In genomic region chr12:108823804-108824203, GRCh38 we compare ENCODE assay signal across 14 cellular contexts. TPM values are rescaled to one million over a fixed set of nuclear protein-coding genes. Genes with fewer than 3 reads are reported as not detected.
A peak's percentile ranks its signal among the peaks of the same experiment; 100 is the strongest.
DNase-seq lines count a peak whose midpoint lies in the region; ATAC-seq, FAIRE-seq and TF ChIP-seq lines count a peak whose summit lies in the region.
"Had no signal": no experiment of that assay in that cellular context is flagged by ENCODE, and none has a peak within 500 bp of the region (broad histone marks: within the 10 kb centered on the region; RNA-seq: fewer than 3 reads in every experiment).

No MANE protein-coding gene starts in this region.

- POLR2A ChIA-PET in activated CD8-positive, alpha-beta T cell treated with anti-CD3 and anti-CD28 coated beads for 36 hours (lab: Charles Lee): no interaction called here

- no peaks in the 10 kb centered on the region; the same call in 1 of the 2 replicates for H3K79me2 ChIP-seq in OCI-LY1 (ENCODE audit: insufficient read depth, low read length)
- H3K79me2 ChIP-seq in parathyroid adenoma: peaks cover 6% of the 10 kb centered on the region

- WGBS in esophagus muscularis mucosa: 82% methylated on average over 3 of the region's 3 CpGs

- H3K4me3 ChIP-seq in OCI-LY1 (ENCODE audit: low read depth, low read length, poor library complexity, severe bottlenecking) (no peak overlapping the region), esophagus muscularis mucosa (no peak overlapping the region), parathyroid adenoma (ENCODE audit: low read depth, low read length) (no peak overlapping the region)
- H3K4me3 ChIP-seq: Peyer's patch had no signal

- TF ChIP-seq EP300 in esophagus muscularis mucosa (IDR thresholded peaks at IDR 0.05): no peak

- no peaks in the 10 kb centered on the region for H3K9me3 Mint-ChIP-seq in activated CD8-positive, alpha-beta T cell treated with anti-CD3 and anti-CD28 coated beads for 36 hours
- H3K9me3 Mint-ChIP-seq: activated naive CD4-positive, alpha-beta T cell treated with anti-CD3 and anti-CD28 coated beads, Interleukin-2, amount 10 ng/mL, durations not matched to agents 7 days and 5 days; CD4-positive, alpha-beta memory T cell; endodermal cell had no signal

- H3K4me1 Mint-ChIP-seq in activated CD8-positive, alpha-beta T cell treated with anti-CD3 and anti-CD28 coated beads for 36 hours (ENCODE audit: low read depth): peaks cover 40% of the 10 kb centered on the region

- H2AFZ ChIP-seq in OCI-LY1 (ENCODE audit: low read length) (no peak overlapping the region), parathyroid adenoma (no peak overlapping the region)

- H3F3A ChIP-seq in OCI-LY1 (ENCODE audit: insufficient read depth, low read length): 0 out of 2 replicates have a peak, but pooled peaks cover 7% of the 10 kb centered on the region

- H3K36me3 ChIP-seq in OCI-LY1 (ENCODE audit: insufficient read depth, low read length) (peaks cover 5% of the 10 kb centered on the region; the same call in 1 of the 2 replicates), esophagus muscularis mucosa (peaks cover 4 to 41% (median 27%) of the 10 kb centered on the region in 4 donors), parathyroid adenoma (ENCODE audit: control insufficient read depth, insufficient read depth, low read length) (no peaks in the 10 kb centered on the region)

- in situ Hi-C loops in ACHN (cut with HindIII; ENCODE audit: low pct_ligation_motif_present, low pct_unique_long_range_greater_than_20kb, low sequenced_read_pairs): loop anchor here (25.0 kb wide), 1 partner anchor 162 kb away; no protein-coding TSS in a partner anchor

- peaks cover 20% of the 10 kb centered on the region for H3K36me3 Mint-ChIP-seq in activated CD8-positive, alpha-beta T cell treated with anti-CD3 and anti-CD28 coated beads for 36 hours (ENCODE audit: low read depth)

- no peak overlapping the region for H3K9ac ChIP-seq in OCI-LY1 (ENCODE audit: low read length)
- H3K9ac ChIP-seq in parathyroid adenoma: no peak overlapping the region

- intact Hi-C loops in esophagus muscularis mucosa (cut with DNase I): no loop called here
- intact Hi-C loops in activated CD8-positive, alpha-beta T cell treated with anti-CD3 and anti-CD28 coated beads for 36 hours (cut with micrococcal nuclease): no loop called here

- H4K20me1 ChIP-seq in OCI-LY1 (ENCODE audit: insufficient read depth, low read length): no peaks in the 10 kb centered on the region

- TF ChIP-seq POLR2A in esophagus muscularis mucosa (IDR thresholded peaks at IDR 0.05; ENCODE audit: low read depth) (no peak), GM12891 (IDR thresholded peaks at IDR 0.05; ENCODE audit: low read depth, low read length) (no peak)

- CTCF ChIA-PET in activated CD8-positive, alpha-beta T cell treated with anti-CD3 and anti-CD28 coated beads for 36 hours (lab: Charles Lee): no interaction called here

- DNase-seq in ACHN (peak; percentile 37), esophagus muscularis mucosa (ENCODE audit: extremely low spot score) (no peak), GM12891 (ENCODE audit: insufficient read length, low spot score) (no peak), NCI-H1694 (lab: John Stamatoyannopoulos, UW) (no peak)
- no peak for DNase-seq in activated CD8-positive, alpha-beta T cell treated with anti-CD3 and anti-CD28 coated beads for 36 hours
- DNase-seq: activated naive CD4-positive, alpha-beta T cell treated with anti-CD3 and anti-CD28 coated beads, Interleukin-2, amount 10 ng/mL, durations not matched to agents 7 days and 5 days; CD4-positive, alpha-beta memory T cell; endodermal cell; NCI-H187 treated with DMSO at 0.1 percent for 48 hours had no signal

- H3K4me3 Mint-ChIP-seq in activated CD8-positive, alpha-beta T cell treated with anti-CD3 and anti-CD28 coated beads for 36 hours: no peak overlapping the region
- H3K4me3 Mint-ChIP-seq: activated naive CD4-positive, alpha-beta T cell treated with anti-CD3 and anti-CD28 coated beads, Interleukin-2, amount 10 ng/mL, durations not matched to agents 7 days and 5 days; CD4-positive, alpha-beta memory T cell; endodermal cell had no signal

- H3K27me3 ChIP-seq in OCI-LY1 (ENCODE audit: insufficient read depth, low read length): no peaks in the 10 kb centered on the region
- H3K27me3 ChIP-seq in esophagus muscularis mucosa: no peaks in the 10 kb centered on the region
- no peaks in the 10 kb centered on the region for H3K27me3 ChIP-seq in parathyroid adenoma (ENCODE audit: control insufficient read depth, insufficient read depth, low read length)
- H3K27me3 ChIP-seq: Peyer's patch had no signal

- H3K27ac Mint-ChIP-seq in activated CD8-positive, alpha-beta T cell treated with anti-CD3 and anti-CD28 coated beads for 36 hours: no peak overlapping the region
- H3K27ac Mint-ChIP-seq: activated naive CD4-positive, alpha-beta T cell treated with anti-CD3 and anti-CD28 coated beads, Interleukin-2, amount 10 ng/mL, durations not matched to agents 7 days and 5 days; endodermal cell had no signal

- H3K4me1 ChIP-seq in OCI-LY1 (ENCODE audit: insufficient read depth, low read length, severe bottlenecking) (peaks cover 71% of the 10 kb centered on the region), esophagus muscularis mucosa (peaks cover 88 to 98% (median 92%) of the 10 kb centered on the region in 4 donors), parathyroid adenoma (peaks cover 76% of the 10 kb centered on the region)

- no peaks in the 10 kb centered on the region for H3K9me3 ChIP-seq in OCI-LY1 (ENCODE audit: low read length)
- H3K9me3 ChIP-seq in esophagus muscularis mucosa: no peaks in the 10 kb centered on the region
- H3K9me3 ChIP-seq in parathyroid adenoma (ENCODE audit: control insufficient read depth, low read length): no peaks in the 10 kb centered on the region
- H3K9me3 ChIP-seq: Peyer's patch had no signal

- no peak overlapping the region for H3K4me2 ChIP-seq in OCI-LY1 (ENCODE audit: low read length)
- no peak overlapping the region for H3K4me2 ChIP-seq in parathyroid adenoma (ENCODE audit: low read length)

- H3K27ac ChIP-seq in OCI-LY1 (ENCODE audit: low read depth, low read length, poor library complexity, severe bottlenecking): peak overlapping the region; percentile 69
- peak overlapping the region; percentile 79 to 91 (median 83) for H3K27ac ChIP-seq in esophagus muscularis mucosa (replicated peaks in 1 of 4)
- peak overlapping the region; percentile 95 for H3K27ac ChIP-seq in parathyroid adenoma

- ATAC-seq in HG03175 (IDR thresholded peaks at IDR 0.05; ENCODE audit: unreplicated experiment): no peak
- no peak for ATAC-seq in activated CD8-positive, alpha-beta T cell treated with anti-CD3 and anti-CD28 coated beads for 36 hours

- TF ChIP-seq CTCF in OCI-LY1 (IDR thresholded peaks at IDR 0.05; ENCODE audit: low read length): no peak
- no peak for TF ChIP-seq CTCF in esophagus muscularis mucosa (IDR thresholded peaks at IDR 0.05)
- no peak for TF ChIP-seq CTCF in parathyroid adenoma (IDR thresholded peaks at IDR 0.05)
- TF ChIP-seq CTCF in activated CD8-positive, alpha-beta T cell treated with anti-CD3 and anti-CD28 coated beads for 36 hours (IDR thresholded peaks at IDR 0.05): no peak

- no peaks in the 10 kb centered on the region for H3K27me3 Mint-ChIP-seq in activated CD8-positive, alpha-beta T cell treated with anti-CD3 and anti-CD28 coated beads for 36 hours
- H3K27me3 Mint-ChIP-seq: activated naive CD4-positive, alpha-beta T cell treated with anti-CD3 and anti-CD28 coated beads, Interleukin-2, amount 10 ng/mL, durations not matched to agents 7 days and 5 days; CD4-positive, alpha-beta memory T cell had no signal

- no peaks in the 10 kb centered on the region for H3K9me2 ChIP-seq in OCI-LY1 (ENCODE audit: low read depth, low read length)

- no peak for FAIRE-seq in GM12891 (lab: Jason Lieb, UNC)
- FAIRE-seq: islet of Langerhans had no signal

TF ChIP-seq in GM12891, 5 proteins besides CTCF, POLR2A, EP300 and RAD21:
- TF ChIP-seq POU2F2 (IDR thresholded peaks at IDR 0.05; ENCODE audit: low read depth, low read length): no peak
- TF ChIP-seq SPI1 (IDR thresholded peaks at IDR 0.05; ENCODE audit: low read depth, low read length): no peak
- TF ChIP-seq TAF1 (IDR thresholded peaks at IDR 0.05; ENCODE audit: low read depth, low read length): no peak
- no peak for TF ChIP-seq PAX5 (IDR thresholded peaks at IDR 0.05; ENCODE audit: insufficient read depth, low read length, severe bottlenecking)
- no peak for TF ChIP-seq POLR2AphosphoS5 (IDR thresholded peaks at IDR 0.05; ENCODE audit: low read depth, low read length)

RNA-seq across cellular contexts. Expression of gene SSH1, which starts 33.6 kb away (rescaled TPM):
- 10 to 100 TPM; 14.1 to 40.9 (median 28.7) TPM for total RNA-seq in esophagus muscularis mucosa
- polyA plus RNA-seq in GM12891 (2012; ENCODE audit: low read depth, missing spikeins): 10.2 TPM
- total RNA-seq in activated CD8-positive, alpha-beta T cell treated with anti-CD3 and anti-CD28 coated beads for 36 hours: 10 to 100 TPM; 33.0 to 34.5 TPM

RNA-seq across cellular contexts. Expression of gene DAO, which starts 56.1 kb away (rescaled TPM):
- not detected for total RNA-seq in esophagus muscularis mucosa
- not detected for polyA plus RNA-seq in GM12891 (2012; ENCODE audit: low read depth, missing spikeins)
- not detected for total RNA-seq in activated CD8-positive, alpha-beta T cell treated with anti-CD3 and anti-CD28 coated beads for 36 hours
- total RNA-seq: CD4-positive, alpha-beta memory T cell; endodermal cell had no signal
- polyA plus RNA-seq: CD4-positive, alpha-beta memory T cell had no signal
